In genomic region chr12:55955800-55956508, GRCh38 we compare ENCODE assay signal across 8 cellular contexts. TPM values are rescaled to one million over a fixed set of nuclear protein-coding genes. Genes with fewer than 3 reads are reported as not detected.
DNase-seq lines count a peak whose midpoint lies in the region; ATAC-seq, FAIRE-seq and TF ChIP-seq lines count a peak whose summit lies in the region.

No MANE protein-coding gene starts in this region.

- intact Hi-C loops in CD8-positive, alpha-beta T cell (cut with DNase I, micrococcal nuclease), result loop anchor here in 1 of 2 experiments (1.0 to 2.0 kb wide), 2 partner anchors 10 to 17 kb away; partner anchors contain the start of genes CDK2 and PMEL
- intact Hi-C loops in activated CD8-positive, alpha-beta T cell treated with anti-CD3 and anti-CD28 coated beads for 36 hours (cut with micrococcal nuclease), result no loop called here
- intact Hi-C loops in A673 (cut with micrococcal nuclease; ENCODE audit: unreplicated experiment), result no loop called here

- no peaks in the 10 kb centered on the region for H3K27me3 ChIP-seq in CD8-positive, alpha-beta T cell (ENCODE audit: insufficient read depth, low read length)
- no peaks in the 10 kb centered on the region for H3K27me3 ChIP-seq in A673 (replicated peaks; ENCODE audit: insufficient read depth, low read depth, low read length, poor library complexity)

- peak; percentile 80 for ATAC-seq in CD8-positive, alpha-beta T cell
- peak; percentile 74 for ATAC-seq in activated CD8-positive, alpha-beta T cell treated with anti-CD3 and anti-CD28 coated beads for 36 hours
- ATAC-seq in GM19397 (IDR thresholded peaks at IDR 0.05; ENCODE audit: unreplicated experiment), result no peak

- BruUV-seq in A673 (replicated peaks; lab: Mats Ljungman, UMichigan), result no TSS peak

- H3K4me3 Mint-ChIP-seq in CD8-positive, alpha-beta T cell, result no peak overlapping the region
- no peak overlapping the region for H3K4me3 Mint-ChIP-seq in activated CD8-positive, alpha-beta T cell treated with anti-CD3 and anti-CD28 coated beads for 36 hours

- H3K9me3 Mint-ChIP-seq in CD8-positive, alpha-beta T cell, result no peaks in the 10 kb centered on the region
- H3K9me3 Mint-ChIP-seq in activated CD8-positive, alpha-beta T cell treated with anti-CD3 and anti-CD28 coated beads for 36 hours, result no peaks in the 10 kb centered on the region

- DNase-seq in CD8-positive, alpha-beta T cell, result peak in 6 of 7 experiments; percentile 33 to 69 (median 54)
- DNase-seq in LHCN-M2 (ENCODE audit: low read depth) (peak; percentile 52), fibroblast of villous mesenchyme (ENCODE audit: low read depth) (peak; percentile 55), urothelium cell line (ENCODE audit: low spot score) (peak; percentile 89), A673 (ENCODE audit: low spot score) (no peak), epidermal melanocyte (ENCODE audit: insufficient read length, low spot score) (no peak)
- peak; percentile 75 for DNase-seq in activated CD8-positive, alpha-beta T cell treated with anti-CD3 and anti-CD28 coated beads for 36 hours

- H3K36me3 Mint-ChIP-seq in CD8-positive, alpha-beta T cell, result peaks cover 43% of the 10 kb centered on the region
- peaks cover 31% of the 10 kb centered on the region for H3K36me3 Mint-ChIP-seq in activated CD8-positive, alpha-beta T cell treated with anti-CD3 and anti-CD28 coated beads for 36 hours (ENCODE audit: low read depth)

- H3K27ac Mint-ChIP-seq in CD8-positive, alpha-beta T cell, result peak overlapping the region; percentile 88
- peak overlapping the region; percentile 60 for H3K27ac Mint-ChIP-seq in activated CD8-positive, alpha-beta T cell treated with anti-CD3 and anti-CD28 coated beads for 36 hours

- CTCF ChIA-PET in CD8-positive, alpha-beta T cell (lab: Charles Lee), result interaction anchor here (0.7 to 2.0 kb wide), 12 partner anchors 8 to 217 kb away, joined by 3 to 12 read pairs (median 4); partner anchors contain the start of genes DGKA and RAB5B
- CTCF ChIA-PET in activated CD8-positive, alpha-beta T cell treated with anti-CD3 and anti-CD28 coated beads for 36 hours (lab: Charles Lee), result interaction anchor here (0.9 to 1.8 kb wide), 11 partner anchors 12 to 217 kb away, joined by 3 to 6 read pairs (median 3); no protein-coding TSS in a partner anchor
- CTCF ChIA-PET in A673 (lab: Charles Lee), result interaction anchor here (0.6 to 1.0 kb wide), 2 partner anchors 16 to 214 kb away, joined by 4 to 5 read pairs; no protein-coding TSS in a partner anchor

- peak; percentile 79 for FAIRE-seq in urothelium cell line (lab: Jason Lieb, UNC)

- H3K27ac ChIP-seq in CD8-positive, alpha-beta T cell (ENCODE audit: low read depth, low read length), result no peak overlapping the region
- H3K27ac ChIP-seq in A673 (ENCODE audit: low read depth, low read length, poor library complexity, severe bottlenecking), result no peak overlapping the region

- H3K27me3 Mint-ChIP-seq in CD8-positive, alpha-beta T cell (ENCODE audit: low read depth), result no peaks in the 10 kb centered on the region
- no peaks in the 10 kb centered on the region for H3K27me3 Mint-ChIP-seq in activated CD8-positive, alpha-beta T cell treated with anti-CD3 and anti-CD28 coated beads for 36 hours

- POLR2A ChIA-PET in CD8-positive, alpha-beta T cell (lab: Charles Lee), result interaction anchor here (1.0 to 4.2 kb wide), 12 partner anchors 8 to 126 kb away, joined by 3 to 22 read pairs (median 8); partner anchors contain the start of genes DNAJC14 and RAB5B
- POLR2A ChIA-PET in activated CD8-positive, alpha-beta T cell treated with anti-CD3 and anti-CD28 coated beads for 36 hours (lab: Charles Lee), result interaction anchor here (0.5 to 5.9 kb wide), 7 partner anchors 9 to 300 kb away, joined by 3 to 46 read pairs (median 4); partner anchors contain the start of genes CDK2 and PMEL
- POLR2A ChIA-PET in A673 (lab: Charles Lee; ENCODE audit: low non-redundant PET), result no interaction called here

- H3K4me1 ChIP-seq in CD8-positive, alpha-beta T cell (ENCODE audit: insufficient read depth, low read length), result no peaks in the 10 kb centered on the region
- H3K4me1 ChIP-seq in A673 (ENCODE audit: insufficient read depth, low read length, poor library complexity, severe bottlenecking), result no peaks in the 10 kb centered on the region

- H3K36me3 ChIP-seq in CD8-positive, alpha-beta T cell (ENCODE audit: insufficient read depth, low read length), result peaks cover 33% of the 10 kb centered on the region
- H3K36me3 ChIP-seq in A673 (ENCODE audit: insufficient read depth, low read length, poor library complexity, severe bottlenecking), result no peaks in the 10 kb centered on the region

- TF ChIP-seq CTCF in CD8-positive, alpha-beta T cell (IDR thresholded peaks at IDR 0.05), result peak; percentile 34
- TF ChIP-seq CTCF in activated CD8-positive, alpha-beta T cell treated with anti-CD3 and anti-CD28 coated beads for 36 hours (IDR thresholded peaks at IDR 0.05), result peak; percentile 41
- peak; percentile 48 for TF ChIP-seq CTCF in fibroblast of villous mesenchyme (IDR thresholded peaks at IDR 0.05; ENCODE audit: insufficient read depth, low read depth, low read length)
- no peak; the same call in 1 of the 2 replicates for TF ChIP-seq CTCF in A673 (conservative IDR thresholded peaks at IDR 0.05; ENCODE audit: low read depth, low read length)

- H3K9me3 ChIP-seq in CD8-positive, alpha-beta T cell (ENCODE audit: low read length), result no peaks in the 10 kb centered on the region
- no peaks in the 10 kb centered on the region for H3K9me3 ChIP-seq in A673 (ENCODE audit: low read depth, low read length, poor library complexity, severe bottlenecking)

- peaks cover 31% of the 10 kb centered on the region for H3K4me1 Mint-ChIP-seq in CD8-positive, alpha-beta T cell (ENCODE audit: low read depth)
- H3K4me1 Mint-ChIP-seq in activated CD8-positive, alpha-beta T cell treated with anti-CD3 and anti-CD28 coated beads for 36 hours (ENCODE audit: low read depth), result peaks cover 15% of the 10 kb centered on the region

- H3K4me3 ChIP-seq in CD8-positive, alpha-beta T cell (ENCODE audit: low read depth, low read length), result no peak overlapping the region
- H3K4me3 ChIP-seq in fibroblast of villous mesenchyme (ENCODE audit: low read depth, low read length) (no peak overlapping the region), A673 (ENCODE audit: low read depth, low read length, poor library complexity, severe bottlenecking) (no peak overlapping the region)

RNA-seq across cellular contexts. Expression of gene PMEL, which starts 9.9 kb away (rescaled TPM):
- total RNA-seq in CD8-positive, alpha-beta T cell, result not detected
- total RNA-seq in LHCN-M2 (2014; rRNA removed), result 0.32 and 0.52 TPM in 2 replicates
- polyA plus RNA-seq in LHCN-M2 (2012), result 0.64 TPM
- total RNA-seq in activated CD8-positive, alpha-beta T cell treated with anti-CD3 and anti-CD28 coated beads for 36 hours, result 1 to 10 TPM in 1 of 2 experiments, under 1 TPM in 1; 0.65 to 1.2 TPM
- total RNA-seq in fibroblast of villous mesenchyme, result 1.3 TPM in 2 replicates
- 1.2 and 2.0 TPM in 2 replicates for total RNA-seq in A673 (2021)

RNA-seq across cellular contexts. Expression of gene CDK2, which starts 10.7 kb away (rescaled TPM):
- total RNA-seq in CD8-positive, alpha-beta T cell, result 10 to 100 TPM; 12.8 to 13.5 TPM
- total RNA-seq in LHCN-M2 (2014; rRNA removed), result 64.4 and 66.5 TPM in 2 replicates
- polyA plus RNA-seq in LHCN-M2 (2012), result 43.7 TPM
- total RNA-seq in activated CD8-positive, alpha-beta T cell treated with anti-CD3 and anti-CD28 coated beads for 36 hours, result 10 to 100 TPM; 86.7 to 90.1 TPM
- 32.2 and 51.4 TPM in 2 replicates for total RNA-seq in fibroblast of villous mesenchyme
- 103 and 113 TPM in 2 replicates for total RNA-seq in A673 (2021)

RNA-seq across cellular contexts. Expression of gene RAB5B, which starts 17.9 kb away (rescaled TPM):
- 10 to 100 TPM; 16.1 to 16.8 TPM for total RNA-seq in CD8-positive, alpha-beta T cell
- 46.7 and 60.3 TPM in 2 replicates for total RNA-seq in LHCN-M2 (2014; rRNA removed)
- polyA plus RNA-seq in LHCN-M2 (2012), result 58.5 TPM
- total RNA-seq in activated CD8-positive, alpha-beta T cell treated with anti-CD3 and anti-CD28 coated beads for 36 hours, result 10 to 100 TPM; 26.0 to 32.4 TPM
- total RNA-seq in fibroblast of villous mesenchyme, result 70.9 and 111 TPM in 2 replicates
- 73.9 and 78.1 TPM in 2 replicates for total RNA-seq in A673 (2021)

RNA-seq across cellular contexts. Expression of gene DGKA, which starts 25.0 kb away (rescaled TPM):
- total RNA-seq in CD8-positive, alpha-beta T cell, result 100 to 1,000 TPM; 585 to 614 TPM
- total RNA-seq in LHCN-M2 (2014; rRNA removed), result 56.0 and 71.4 TPM in 2 replicates
- polyA plus RNA-seq in LHCN-M2 (2012), result 72.9 TPM
- total RNA-seq in activated CD8-positive, alpha-beta T cell treated with anti-CD3 and anti-CD28 coated beads for 36 hours, result 100 to 1,000 TPM; 350 to 353 TPM
- 34.8 and 45.8 TPM in 2 replicates for total RNA-seq in fibroblast of villous mesenchyme
- total RNA-seq in A673 (2021), result 10.1 and 13.7 TPM in 2 replicates

RNA-seq across cellular contexts. Expression of gene PYM1, which starts 28.3 kb away (rescaled TPM):
- 10 to 100 TPM; 10.1 to 11.5 TPM for total RNA-seq in CD8-positive, alpha-beta T cell
- total RNA-seq in LHCN-M2 (2014; rRNA removed), result 39.5 and 54.8 TPM in 2 replicates
- 29.2 TPM for polyA plus RNA-seq in LHCN-M2 (2012)
- total RNA-seq in activated CD8-positive, alpha-beta T cell treated with anti-CD3 and anti-CD28 coated beads for 36 hours, result 10 to 100 TPM; 22.1 to 22.9 TPM
- 32.2 and 32.8 TPM in 2 replicates for total RNA-seq in fibroblast of villous mesenchyme
- total RNA-seq in A673 (2021), result 23.8 and 24.6 TPM in 2 replicates

Comparison
In these comparisons a context has a peak if more than half of its experiments do, and no peak if none do; other contexts are left out.
1. DNase-seq: peak in CD8-positive, alpha-beta T cell (6 of 7), LHCN-M2 (single experiment), activated CD8-positive, alpha-beta T cell treated with anti-CD3 and anti-CD28 coated beads for 36 hours (single experiment), fibroblast of villous mesenchyme (single experiment) and urothelium cell line (single experiment); none in A673 (single experiment) and epidermal melanocyte (single experiment).